Comparison of ENCODE assay signal across 12 cellular contexts in the genomic region with DNA sequence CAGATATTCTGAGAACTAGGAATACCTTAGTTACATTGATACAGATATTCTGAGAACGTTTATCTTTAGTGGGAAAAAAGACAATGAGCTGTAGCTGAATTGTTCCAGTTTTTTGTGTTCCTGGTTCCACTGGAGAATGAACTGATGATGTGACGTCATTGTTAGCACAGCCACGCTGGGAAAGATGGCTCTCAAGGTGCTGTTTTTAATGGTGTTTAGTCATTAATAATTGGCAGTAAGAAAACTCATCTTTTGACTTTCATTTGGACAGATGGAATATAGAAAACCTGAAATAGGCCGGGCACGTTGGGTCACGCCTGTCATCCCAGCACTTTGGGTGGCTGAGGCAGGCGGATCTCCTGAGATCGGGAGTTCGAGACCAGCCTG. TPM values are rescaled to one million over a fixed set of nuclear protein-coding genes. Genes with fewer than 3 reads are reported as not detected.
DNase-seq lines count a peak whose midpoint lies in the region; ATAC-seq, FAIRE-seq and TF ChIP-seq lines count a peak whose summit lies in the region.
"Had no signal": no experiment of that assay in that cellular context is flagged by ENCODE, and none has a peak within 500 bp of the region (broad histone marks: within the 10 kb centered on the region; RNA-seq: fewer than 3 reads in every experiment).

No MANE protein-coding gene starts in this region.

- DNase-seq in activated naive CD4-positive, alpha-beta T cell treated with anti-CD3 and anti-CD28 coated beads, Interleukin-2, amount 10 ng/mL, durations not matched to agents 7 days and 5 days: no peak
- DNase-seq in activated T-helper 2 cell treated with anti-CD3 and anti-CD28 coated beads, Interferon-gamma antibody, Interleukin-2, Interleukin-4, amounts not matched to agents 10 μg/mL and 5 μg/mL and 100 μg/mL, durations not matched to agents 14 hours and 24 hours and 36 hours (ENCODE audit: low spot score): no peak
- DNase-seq in lower lobe of right lung: peak; percentile 11
- no peak for DNase-seq in transverse colon
- DNase-seq in urothelium cell line (ENCODE audit: low spot score): no peak
- no peak for DNase-seq in NCI-H2081 (lab: John Stamatoyannopoulos, UW)
- DNase-seq: Caco-2, GDM1, NCI-H187, NCI-H510A treated with DMSO at 0.1 percent for 48 hours had no signal

- ATAC-seq in lower lobe of right lung (no peak), GM18858 (IDR thresholded peaks at IDR 0.05; ENCODE audit: unreplicated experiment) (no peak)

- H3K36me3 ChIP-seq in lower lobe of right lung (no peaks in the 10 kb centered on the region), transverse colon (no peaks in the 10 kb centered on the region)

- no peaks in the 10 kb centered on the region for H3K9me3 ChIP-seq in lower lobe of right lung
- no peaks in the 10 kb centered on the region for H3K9me3 ChIP-seq in transverse colon
- H3K9me3 ChIP-seq: Caco-2 had no signal

- FAIRE-seq in urothelium cell line (lab: Jason Lieb, UNC): no peak

- peaks cover 61% of the 10 kb centered on the region for H3K4me1 Mint-ChIP-seq in activated naive CD4-positive, alpha-beta T cell treated with anti-CD3 and anti-CD28 coated beads, Interleukin-2, amount 50 U/mL, for 24 hours
- peaks cover 47% of the 10 kb centered on the region for H3K4me1 Mint-ChIP-seq in activated naive CD4-positive, alpha-beta T cell treated with anti-CD3 and anti-CD28 coated beads, Interleukin-2, amount 10 ng/mL, durations not matched to agents 7 days and 5 days
- peaks cover 51% of the 10 kb centered on the region for H3K4me1 Mint-ChIP-seq in activated T-helper 2 cell treated with anti-CD3 and anti-CD28 coated beads, Interferon-gamma antibody, Interleukin-2, Interleukin-4, amounts not matched to agents 10 μg/mL and 5 μg/mL and 100 μg/mL, durations not matched to agents 14 hours and 24 hours and 36 hours (ENCODE audit: low read depth)

- H3K27ac Mint-ChIP-seq in activated naive CD4-positive, alpha-beta T cell treated with anti-CD3 and anti-CD28 coated beads, Interleukin-2, amount 50 U/mL, for 24 hours: no peak overlapping the region
- H3K27ac Mint-ChIP-seq in activated naive CD4-positive, alpha-beta T cell treated with anti-CD3 and anti-CD28 coated beads, Interleukin-2, amount 10 ng/mL, durations not matched to agents 7 days and 5 days: no peak overlapping the region
- peak overlapping the region; percentile 49 for H3K27ac Mint-ChIP-seq in activated T-helper 2 cell treated with anti-CD3 and anti-CD28 coated beads, Interferon-gamma antibody, Interleukin-2, Interleukin-4, amounts not matched to agents 10 μg/mL and 5 μg/mL and 100 μg/mL, durations not matched to agents 14 hours and 24 hours and 36 hours

- 83 to 87% methylated on average over 9 of the region's 9 CpGs for WGBS in transverse colon (ENCODE audit: low coverage in 1 of 2), 2 donors

- TF ChIP-seq EP300 in transverse colon (IDR thresholded peaks at IDR 0.05; ENCODE audit: low read depth): no peak

- H3K36me3 Mint-ChIP-seq in activated naive CD4-positive, alpha-beta T cell treated with anti-CD3 and anti-CD28 coated beads, Interleukin-2, amount 50 U/mL, for 24 hours: no peaks in the 10 kb centered on the region
- peaks cover 13% of the 10 kb centered on the region for H3K36me3 Mint-ChIP-seq in activated naive CD4-positive, alpha-beta T cell treated with anti-CD3 and anti-CD28 coated beads, Interleukin-2, amount 10 ng/mL, durations not matched to agents 7 days and 5 days
- H3K36me3 Mint-ChIP-seq in activated T-helper 2 cell treated with anti-CD3 and anti-CD28 coated beads, Interferon-gamma antibody, Interleukin-2, Interleukin-4, amounts not matched to agents 10 μg/mL and 5 μg/mL and 100 μg/mL, durations not matched to agents 14 hours and 24 hours and 36 hours (ENCODE audit: low read depth): peaks cover 24% of the 10 kb centered on the region

- intact Hi-C loops in activated T-helper 2 cell treated with anti-CD3 and anti-CD28 coated beads, Interferon-gamma antibody, Interleukin-2, Interleukin-4, amounts not matched to agents 10 μg/mL and 5 μg/mL and 100 μg/mL, durations not matched to agents 14 hours and 24 hours and 36 hours (cut with micrococcal nuclease): no loop called here
- intact Hi-C loops in lower lobe of right lung (cut with DNase I): no loop called here
- intact Hi-C loops in transverse colon (cut with DNase I; ENCODE audit: low total_unique reads): no loop called here

- TF ChIP-seq CTCF in lower lobe of right lung (IDR thresholded peaks at IDR 0.05) (no peak), transverse colon (IDR thresholded peaks at IDR 0.05) (no peak)

- in situ Hi-C loops in transverse colon (cut with MboI; ENCODE audit: low pct_ligation_motif_present in 1 of 4, low pct_unique_long_range_greater_than_20kb in 1 of 4, low sequenced_read_pairs in 3 of 4): no loop called here

- TF ChIP-seq POLR2A in transverse colon (IDR thresholded peaks at IDR 0.05): no peak

- H3K9me3 Mint-ChIP-seq in activated naive CD4-positive, alpha-beta T cell treated with anti-CD3 and anti-CD28 coated beads, Interleukin-2, amount 50 U/mL, for 24 hours: no peaks in the 10 kb centered on the region
- no peaks in the 10 kb centered on the region for H3K9me3 Mint-ChIP-seq in activated naive CD4-positive, alpha-beta T cell treated with anti-CD3 and anti-CD28 coated beads, Interleukin-2, amount 10 ng/mL, durations not matched to agents 7 days and 5 days
- no peaks in the 10 kb centered on the region for H3K9me3 Mint-ChIP-seq in activated T-helper 2 cell treated with anti-CD3 and anti-CD28 coated beads, Interferon-gamma antibody, Interleukin-2, Interleukin-4, amounts not matched to agents 10 μg/mL and 5 μg/mL and 100 μg/mL, durations not matched to agents 14 hours and 24 hours and 36 hours

- H3K4me3 Mint-ChIP-seq in activated naive CD4-positive, alpha-beta T cell treated with anti-CD3 and anti-CD28 coated beads, Interleukin-2, amount 50 U/mL, for 24 hours: peak overlapping the region; percentile 26
- no peak overlapping the region for H3K4me3 Mint-ChIP-seq in activated naive CD4-positive, alpha-beta T cell treated with anti-CD3 and anti-CD28 coated beads, Interleukin-2, amount 10 ng/mL, durations not matched to agents 7 days and 5 days
- peak overlapping the region; percentile 13 for H3K4me3 Mint-ChIP-seq in activated T-helper 2 cell treated with anti-CD3 and anti-CD28 coated beads, Interferon-gamma antibody, Interleukin-2, Interleukin-4, amounts not matched to agents 10 μg/mL and 5 μg/mL and 100 μg/mL, durations not matched to agents 14 hours and 24 hours and 36 hours (ENCODE audit: low read depth)

- H3K4me1 ChIP-seq in lower lobe of right lung (peaks cover 64% of the 10 kb centered on the region), transverse colon (peaks cover 18 to 69% (median 40%) of the 10 kb centered on the region in 4 donors)

- H3K27me3 Mint-ChIP-seq in activated naive CD4-positive, alpha-beta T cell treated with anti-CD3 and anti-CD28 coated beads, Interleukin-2, amount 50 U/mL, for 24 hours: no peaks in the 10 kb centered on the region
- H3K27me3 Mint-ChIP-seq in activated naive CD4-positive, alpha-beta T cell treated with anti-CD3 and anti-CD28 coated beads, Interleukin-2, amount 10 ng/mL, durations not matched to agents 7 days and 5 days: no peaks in the 10 kb centered on the region
- no peaks in the 10 kb centered on the region for H3K27me3 Mint-ChIP-seq in activated T-helper 2 cell treated with anti-CD3 and anti-CD28 coated beads, Interferon-gamma antibody, Interleukin-2, Interleukin-4, amounts not matched to agents 10 μg/mL and 5 μg/mL and 100 μg/mL, durations not matched to agents 14 hours and 24 hours and 36 hours (ENCODE audit: low read depth)

- CTCF ChIA-PET in activated naive CD4-positive, alpha-beta T cell treated with anti-CD3 and anti-CD28 coated beads, Interleukin-2, amount 10 ng/mL, durations not matched to agents 7 days and 5 days (lab: Charles Lee): interaction anchor here (1.1 to 1.9 kb wide), 2 partner anchors 8 to 24 kb away, joined by 3 to 5 read pairs; no protein-coding TSS in a partner anchor

- no peak overlapping the region for H3K27ac ChIP-seq in lower lobe of right lung
- peak overlapping the region; percentile 53 to 79 (median 74) for H3K27ac ChIP-seq in transverse colon

- no peak overlapping the region for H3K4me3 ChIP-seq in lower lobe of right lung
- no peak overlapping the region for H3K4me3 ChIP-seq in transverse colon

- H3K27me3 ChIP-seq in lower lobe of right lung (ENCODE audit: low read depth) (no peaks in the 10 kb centered on the region), transverse colon (no peaks in the 10 kb centered on the region)

RNA-seq across cellular contexts. Expression of gene FOXK2, which starts 10.4 kb away (rescaled TPM):
- 92.9 and 95.2 TPM in 2 replicates for total RNA-seq in activated T-helper 2 cell treated with anti-CD3 and anti-CD28 coated beads, Interferon-gamma antibody, Interleukin-2, Interleukin-4, amounts not matched to agents 10 μg/mL and 5 μg/mL and 100 μg/mL, durations not matched to agents 14 hours and 24 hours and 36 hours
- total RNA-seq in lower lobe of right lung (60.1 TPM), transverse colon (100 to 1,000 TPM in 2 of 4 donors, 10 to 100 TPM in 2; 41.2 to 216 (median 106) TPM)
